In the genomic region with DNA sequence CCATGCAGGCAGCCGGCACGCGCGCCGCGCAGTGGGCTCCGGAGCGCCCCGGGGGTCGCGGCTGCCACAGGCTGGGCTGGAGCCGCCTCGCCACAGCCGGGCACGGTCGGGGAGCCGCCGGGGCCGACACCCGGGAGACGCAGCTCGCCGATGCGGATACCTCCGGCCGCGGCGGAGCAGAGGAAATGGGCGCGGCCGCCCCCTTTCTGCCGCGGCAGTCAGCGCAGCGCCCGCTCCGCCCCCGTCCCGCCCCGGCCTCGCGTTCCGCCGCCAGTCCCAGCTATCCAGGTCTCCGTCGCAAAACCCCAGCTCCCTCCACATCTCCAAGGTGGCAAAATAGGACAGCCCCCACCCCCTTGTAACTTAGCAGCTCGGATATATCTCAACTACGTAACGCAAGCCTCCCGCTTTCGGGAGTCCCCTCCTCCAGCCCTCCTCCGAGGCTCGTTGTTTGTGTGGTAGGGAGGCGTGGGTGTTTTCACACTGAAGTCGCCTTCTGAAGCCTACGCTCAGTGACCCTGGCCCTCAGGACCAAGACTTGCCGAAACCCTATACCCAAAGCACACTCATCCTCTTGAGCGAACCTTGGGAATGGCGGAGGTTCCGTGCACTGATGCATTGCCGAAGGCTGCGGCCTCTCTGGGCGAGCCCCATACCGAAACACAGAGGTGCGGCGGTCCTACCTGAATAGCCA, we compare ENCODE assay signal across 8 cellular contexts. TPM values are rescaled to one million over a fixed set of nuclear protein-coding genes. Genes with fewer than 3 reads are reported as not detected.
DNase-seq lines count a peak whose midpoint lies in the region; ATAC-seq and FAIRE-seq lines count a peak whose summit lies in the region.

A gene with protein sequence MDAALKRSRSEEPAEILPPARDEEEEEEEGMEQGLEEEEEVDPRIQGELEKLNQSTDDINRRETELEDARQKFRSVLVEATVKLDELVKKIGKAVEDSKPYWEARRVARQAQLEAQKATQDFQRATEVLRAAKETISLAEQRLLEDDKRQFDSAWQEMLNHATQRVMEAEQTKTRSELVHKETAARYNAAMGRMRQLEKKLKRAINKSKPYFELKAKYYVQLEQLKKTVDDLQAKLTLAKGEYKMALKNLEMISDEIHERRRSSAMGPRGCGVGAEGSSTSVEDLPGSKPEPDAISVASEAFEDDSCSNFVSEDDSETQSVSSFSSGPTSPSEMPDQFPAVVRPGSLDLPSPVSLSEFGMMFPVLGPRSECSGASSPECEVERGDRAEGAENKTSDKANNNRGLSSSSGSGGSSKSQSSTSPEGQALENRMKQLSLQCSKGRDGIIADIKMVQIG (minus strand): TSS at position 182 of the 694 bp plus-strand sequence. CDS start 178 bp downstream, at position 4.

- DNase-seq in Daoy (ENCODE audit: low read depth) (peak; percentile 79), KBM-7 (peak; percentile 66), T-helper 1 cell (peak; percentile 52 to 76 (median 58)), amniotic epithelial cell (ENCODE audit: low read depth) (peak; percentile 36), left cardiac atrium (peak; percentile 85), posterior vena cava (ENCODE audit: low spot score) (peak; percentile 95), urothelium cell line (ENCODE audit: low spot score) (peak; percentile 92)

- intact Hi-C loops in left cardiac atrium (cut with DNase I) (loop anchor here (5.0 kb wide), 1 partner anchor 65 kb away; no protein-coding TSS in a partner anchor), posterior vena cava (cut with DNase I) (loop anchor here (5.0 kb wide), 2 partner anchors 65 to 940 kb away; no protein-coding TSS in a partner anchor)

- ATAC-seq in GM21528 (IDR thresholded peaks at IDR 0.05; ENCODE audit: low FRiP score, unreplicated experiment) (peak; percentile 74), left cardiac atrium (peak; percentile 91 to 94)

- no peak for FAIRE-seq in urothelium cell line (lab: Jason Lieb, UNC)

- in situ Hi-C loops in KBM-7 (cut with MboI; ENCODE audit: low pct_unique_long_range_greater_than_20kb, low sequenced_read_pairs) = no loop called here

RNA-seq across cellular contexts. Expression of the gene that starts here (rescaled TPM):
- total RNA-seq in Daoy (2014; rRNA removed; shearing (Covaris generic)) = 20.3 and 21.0 TPM in 2 replicates
- total RNA-seq in left cardiac atrium (10 to 100 TPM; 21.7 to 24.8 TPM), posterior vena cava (100 to 1,000 TPM in 1 of 2 donors, 10 to 100 TPM in 1; 67.9 to 105 TPM)

Comparison
In these comparisons a context has a peak if more than half of its experiments do, and no peak if none do; other contexts are left out.
1. Peak in every context shown above with its lines: DNase-seq and ATAC-seq.
2. DNase-seq: peak in every context shown above with its lines; median percentile 95 in posterior vena cava; 92 in urothelium cell line; 85 in left cardiac atrium; 79 in Daoy; 66 in KBM-7; 58 in T-helper 1 cell; 36 in amniotic epithelial cell.